12 cellular contexts compared by ENCODE assay signal in the genomic region with DNA sequence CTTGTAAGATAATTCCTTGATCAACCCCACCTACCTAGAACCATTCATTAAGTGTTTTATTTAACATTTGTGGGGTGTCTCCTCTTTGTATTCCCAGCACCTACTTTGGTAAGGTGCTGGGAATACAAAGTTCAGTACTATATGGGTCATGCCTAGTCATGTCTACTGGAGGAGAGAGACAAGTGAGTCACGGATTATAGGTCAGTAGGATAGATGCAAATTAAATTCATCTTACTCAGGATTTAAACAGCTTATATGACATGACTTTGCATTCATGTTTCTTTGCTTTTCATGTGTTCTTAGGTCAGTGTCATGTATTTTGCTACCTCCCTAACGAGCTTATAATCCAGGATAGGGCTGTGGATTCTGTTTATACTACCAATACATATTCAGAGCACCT. TPM values are rescaled to one million over a fixed set of nuclear protein-coding genes. Genes with fewer than 3 reads are reported as not detected.
A peak's percentile ranks its signal among the peaks of the same experiment; 100 is the strongest.
DNase-seq lines count a peak whose midpoint lies in the region; ATAC-seq, FAIRE-seq and TF ChIP-seq lines count a peak whose summit lies in the region.
"Had no signal": no experiment of that assay in that cellular context is flagged by ENCODE, and none has a peak within 500 bp of the region (broad histone marks: within the 10 kb centered on the region; RNA-seq: fewer than 3 reads in every experiment).

No MANE protein-coding gene starts in this region.

- no peaks in the 10 kb centered on the region for H3K9me2 ChIP-seq in Loucy (replicated peaks; ENCODE audit: low read depth, low read length)

- H3K4me3 ChIP-seq in A549 (no peak overlapping the region), Loucy (ENCODE audit: low read length, poor library complexity, severe bottlenecking) (no peak overlapping the region), mammary epithelial cell (replicated peaks in 1 of 3; ENCODE audit: insufficient read depth in 1 of 3, low read depth in 2 of 3, low read length in 3 of 3) (no peak overlapping the region), keratinocyte (ENCODE audit: control insufficient read depth in 2 of 3, extremely low read depth in 1 of 3, insufficient read depth in 2 of 3, low read depth in 1 of 3, low read length in 3 of 3) (peak overlapping the region in 2 of 3 experiments; percentile 22 to 45)

- H3K4me1 ChIP-seq in A549 (peaks cover 37% of the 10 kb centered on the region), Loucy (ENCODE audit: insufficient read depth, low read length, poor library complexity, severe bottlenecking) (peaks cover 13% of the 10 kb centered on the region), mammary epithelial cell (ENCODE audit: insufficient read depth, low read length) (peaks cover 44% of the 10 kb centered on the region), keratinocyte (ENCODE audit: control insufficient read depth, extremely low read depth, insufficient read depth, low read length) (peaks cover 32% of the 10 kb centered on the region)

- H4K20me1 ChIP-seq in Loucy (ENCODE audit: insufficient read depth, low read length, poor library complexity, severe bottlenecking) (peaks cover 4% of the 10 kb centered on the region), mammary epithelial cell (ENCODE audit: insufficient read depth, low read length) (no peaks in the 10 kb centered on the region), keratinocyte (ENCODE audit: control insufficient read depth, extremely low read depth, insufficient read depth, low read length) (no peaks in the 10 kb centered on the region)

- CTCF ChIA-PET in A549 (lab: Yijun Ruan, JAX), result interaction anchor here (1.1 to 4.3 kb wide), 6 partner anchors 8 to 288 kb away, joined by 3 to 33 read pairs (median 6); partner anchors contain the start of gene FADS2
- CTCF ChIA-PET in mammary epithelial cell (lab: Charles Lee; ENCODE audit: low non-redundant PET), result interaction anchor here (1.0 kb wide), 1 partner anchor 9 kb away, joined by 3 read pairs; no protein-coding TSS in a partner anchor

- 0 out of 2 replicates have a peak, but pooled peaks cover 9% of the 10 kb centered on the region for H3F3A ChIP-seq in Loucy (ENCODE audit: low read depth)

- peak overlapping the region; percentile 83 to 85 for H3K27ac ChIP-seq in A549
- peak overlapping the region; percentile 90 for H3K27ac ChIP-seq in mammary epithelial cell (ENCODE audit: insufficient read depth, low read depth, low read length)
- peak overlapping the region; percentile 86 for H3K27ac ChIP-seq in keratinocyte (ENCODE audit: control insufficient read depth, insufficient read depth, low read length)

- H3K36me3 ChIP-seq in Loucy (ENCODE audit: insufficient read depth, low read length) (peaks cover 3% of the 10 kb centered on the region; the same call in 1 of the 2 replicates), mammary epithelial cell (ENCODE audit: insufficient read depth, low read length) (no peaks in the 10 kb centered on the region), keratinocyte (ENCODE audit: control insufficient read depth in 2 of 2, extremely low read depth in 1 of 2, insufficient read depth in 2 of 2, low read length in 2 of 2) (no peaks in the 10 kb centered on the region)

- TF ChIP-seq CTCF in A549 (IDR thresholded peaks at IDR 0.05), result no peak
- no peak for TF ChIP-seq CTCF in Loucy (conservative IDR thresholded peaks at IDR 0.05; ENCODE audit: low read length)
- no peak for TF ChIP-seq CTCF in mammary epithelial cell (conservative IDR thresholded peaks at IDR 0.05 in 1 of 2, IDR thresholded peaks at IDR 0.05 in 1 of 2; ENCODE audit: extremely low read depth in 1 of 2, insufficient read depth in 1 of 2, low read depth in 1 of 2, low read length in 2 of 2)
- no peak for TF ChIP-seq CTCF in keratinocyte (optimal IDR thresholded peaks at IDR 0.05 in 1 of 3, IDR thresholded peaks at IDR 0.05 in 1 of 3, conservative IDR thresholded peaks at IDR 0.05 in 1 of 3; ENCODE audit: extremely low read depth in 1 of 3, insufficient read depth in 2 of 3, low read length in 3 of 3)

- 52% methylated on average over 2 of the region's 2 CpGs for WGBS in A549 (ENCODE audit: missing lambda C conversion rate)
- 0% methylated on average over 2 of the region's 2 CpGs for WGBS in mammary epithelial cell (ENCODE audit: low coverage, missing lambda C conversion rate)

- ATAC-seq in A549, result no peak
- ATAC-seq: stimulated activated naive CD8-positive, alpha-beta T cell treated with anti-CD3 and anti-CD28 coated beads, Interleukin-15, amount 100 ng/mL, for 72 hours had no signal

- H3K79me2 ChIP-seq in Loucy (ENCODE audit: insufficient read depth, low read length) (peaks cover 47% of the 10 kb centered on the region), mammary epithelial cell (ENCODE audit: insufficient read depth, low read length) (peaks cover 7% of the 10 kb centered on the region), keratinocyte (ENCODE audit: control insufficient read depth, insufficient read depth, low read length) (no peaks in the 10 kb centered on the region)

- peak overlapping the region; percentile 16 for H3K9ac ChIP-seq in Loucy (ENCODE audit: low read depth, low read length, poor library complexity, severe bottlenecking)
- peak overlapping the region; percentile 34 for H3K9ac ChIP-seq in mammary epithelial cell (ENCODE audit: insufficient read depth, low read length)
- peak overlapping the region; percentile 60 for H3K9ac ChIP-seq in keratinocyte (ENCODE audit: control insufficient read depth, extremely low read depth, insufficient read depth, low read length)

- FAIRE-seq in A549 (lab: Jason Lieb, UNC) (no peak), keratinocyte (lab: Jason Lieb, UNC) (peak; percentile 69), GM12892 (lab: Jason Lieb, UNC) (no peak)

- no peaks in the 10 kb centered on the region for H3K9me3 ChIP-seq in A549
- no peaks in the 10 kb centered on the region for H3K9me3 ChIP-seq in Loucy (ENCODE audit: insufficient read depth, low read depth, low read length)
- H3K9me3 ChIP-seq in mammary epithelial cell (replicated peaks; ENCODE audit: insufficient read depth, low read length), result no peaks in the 10 kb centered on the region
- H3K9me3 ChIP-seq in keratinocyte (ENCODE audit: control insufficient read depth, low read depth, low read length), result no peaks in the 10 kb centered on the region

- H3K27me3 ChIP-seq in Loucy (ENCODE audit: insufficient read depth, low read length, poor library complexity, severe bottlenecking), result peaks cover 14% of the 10 kb centered on the region
- H3K27me3 ChIP-seq in mammary epithelial cell (ENCODE audit: insufficient read depth, low read length), result no peaks in the 10 kb centered on the region
- H3K27me3 ChIP-seq in keratinocyte (ENCODE audit: control insufficient read depth, extremely low read depth, insufficient read depth, low read length), result no peaks in the 10 kb centered on the region

- TF ChIP-seq POLR2A in A549 (IDR thresholded peaks at IDR 0.05; ENCODE audit: low read length), result no peak
- TF ChIP-seq POLR2A in GM12892 (IDR thresholded peaks at IDR 0.05; ENCODE audit: low read depth, low read length), result no peak

- BruUV-seq in mammary epithelial cell (replicated peaks; lab: Mats Ljungman, UMichigan), result no TSS peak

- in situ Hi-C loops in mammary epithelial cell (cut with MboI; ENCODE audit: low sequenced_read_pairs in 2 of 2), result no loop called here

- TF ChIP-seq RAD21 in A549 (conservative IDR thresholded peaks at IDR 0.05 in 1 of 2, IDR thresholded peaks at IDR 0.05 in 1 of 2), result no peak

- peak; percentile 55 to 66 for DNase-seq in A549 (ENCODE audit: low read depth in 1 of 2, low spot score in 1 of 2)
- DNase-seq in mammary epithelial cell, result peak; percentile 88
- DNase-seq in keratinocyte (ENCODE audit: low read depth, low spot score), result no peak
- DNase-seq in D341Med (ENCODE audit: low spot score), result no peak
- no peak for DNase-seq in activated CD4-positive, alpha-beta T cell treated with anti-CD3 and anti-CD28 coated beads for 1 hour
- no peak for DNase-seq in ecto neural progenitor cell (ENCODE audit: low spot score)
- no peak for DNase-seq in GM12892 (ENCODE audit: insufficient read length)
- DNase-seq: activated CD8-positive, alpha-beta memory T cell treated with anti-CD3 and anti-CD28 coated beads for 24 hours; caudate nucleus; mesendoderm; stimulated activated naive CD8-positive, alpha-beta T cell treated with anti-CD3 and anti-CD28 coated beads, Interleukin-15, amount 100 ng/mL, for 72 hours had no signal

- dilution Hi-C loops in mammary epithelial cell (cut with HindIII; ENCODE audit: low sequenced_read_pairs) (no loop called here), keratinocyte (cut with MboI; ENCODE audit: extremely low pct_ligation_motif_present, low sequenced_read_pairs) (no loop called here)

- H2AFZ ChIP-seq in Loucy (ENCODE audit: low read length), result no peak overlapping the region
- H2AFZ ChIP-seq in mammary epithelial cell (ENCODE audit: low read depth, low read length), result peak overlapping the region; percentile 47
- no peak overlapping the region for H2AFZ ChIP-seq in keratinocyte (ENCODE audit: control insufficient read depth, low read length)

- intact Hi-C loops in mammary epithelial cell (cut with micrococcal nuclease), result no loop called here

- H3K4me2 ChIP-seq in A549, result peak overlapping the region; percentile 58
- H3K4me2 ChIP-seq in Loucy (ENCODE audit: low read depth, low read length, poor library complexity, severe bottlenecking), result no peak overlapping the region
- peak overlapping the region; percentile 69 for H3K4me2 ChIP-seq in mammary epithelial cell (ENCODE audit: insufficient read depth, low read depth, low read length)
- H3K4me2 ChIP-seq in keratinocyte (ENCODE audit: control insufficient read depth, extremely low read depth, insufficient read depth, low read depth, low read length), result peak overlapping the region; percentile 42

- no peaks in the 10 kb centered on the region for H3K9me1 ChIP-seq in keratinocyte (ENCODE audit: control insufficient read depth, extremely low read depth, insufficient read depth, low read length)

- POLR2A ChIA-PET in A549 (lab: Yijun Ruan, JAX), result no interaction called here

- TF ChIP-seq EP300 in A549 (IDR thresholded peaks at IDR 0.05), result no peak

RNA-seq across cellular contexts. Expression of gene FADS1, which starts 3.4 kb away (rescaled TPM):
- polyA plus RNA-seq in A549 (2011; rRNA removed) (163 and 175 TPM in 2 replicates), A549 (2017; fragmentation: RNase III; extraction: RNeasy Plus Mini Kit Qiagen cat#74134 plus additional on column Dnase treatment) (121 to 205 TPM (median 189 TPM) in 3 replicates), mammary epithelial cell (56.1 TPM), keratinocyte (19.0 to 34.0 TPM (median 32.0 TPM) in 3 replicates)
- 87.7 and 130 TPM in 2 replicates for polyA plus RNA-seq in A549 (2012; cell fraction: cytosol; rRNA removed)
- polyA plus RNA-seq in A549 (2012; cell fraction: nucleus; rRNA removed), result 112 and 123 TPM in 2 replicates
- 286 and 310 TPM in 2 replicates for polyA minus RNA-seq in A549 (2011; rRNA and poly(A)+ RNA removed)
- 10 to 100 TPM; 32.9 to 38.8 TPM for total RNA-seq in mammary epithelial cell
- polyA minus RNA-seq in mammary epithelial cell (31.0 TPM), keratinocyte (25.3 to 40.2 TPM (median 32.8 TPM) in 3 replicates)
- 1.1 TPM for polyA plus RNA-seq in keratinocyte (2011; ENCODE audit: low read depth)
- polyA plus RNA-seq in keratinocyte (2011; cell fraction: cytosol; rRNA removed), result 12.4 and 14.9 TPM in 2 replicates
- polyA plus RNA-seq in keratinocyte (2011; cell fraction: nucleus; rRNA removed), result 13.5 and 15.2 TPM in 2 replicates
- 1.1 and 21.8 TPM in 2 replicates for polyA plus RNA-seq in keratinocyte (2012; ENCODE audit: low replicate concordance)
- polyA minus RNA-seq in keratinocyte (2011; cell fraction: cytosol; rRNA and poly(A)+ RNA removed), result 24.4 TPM
- 14.0 and 19.5 TPM in 2 replicates for polyA minus RNA-seq in keratinocyte (2011; cell fraction: nucleus; rRNA and poly(A)+ RNA removed)
- polyA plus RNA-seq in GM12892 (2012; ENCODE audit: missing spikeins), result 17.8 TPM

RNA-seq across cellular contexts. Expression of gene FADS2, which starts 7.9 kb away (rescaled TPM):
- polyA plus RNA-seq in A549 (2011; rRNA removed) (215 and 278 TPM in 2 replicates), A549 (2017; fragmentation: RNase III; extraction: RNeasy Plus Mini Kit Qiagen cat#74134 plus additional on column Dnase treatment) (184 to 391 TPM (median 352 TPM) in 3 replicates), mammary epithelial cell (314 TPM), keratinocyte (175 to 319 TPM (median 196 TPM) in 3 replicates)
- polyA plus RNA-seq in A549 (2012; cell fraction: cytosol; rRNA removed), result 187 and 222 TPM in 2 replicates
- polyA plus RNA-seq in A549 (2012; cell fraction: nucleus; rRNA removed), result 358 and 370 TPM in 2 replicates
- polyA minus RNA-seq in A549 (2011; rRNA and poly(A)+ RNA removed), result 649 and 679 TPM in 2 replicates
- total RNA-seq in mammary epithelial cell, result 100 to 1,000 TPM in 1 of 2 donors, 10 to 100 TPM in 1; 70.7 to 222 TPM
- polyA minus RNA-seq in mammary epithelial cell (502 TPM), keratinocyte (429 to 676 TPM (median 455 TPM) in 3 replicates)
- 1.8 TPM for polyA plus RNA-seq in keratinocyte (2011; ENCODE audit: low read depth)
- 110 and 129 TPM in 2 replicates for polyA plus RNA-seq in keratinocyte (2011; cell fraction: cytosol; rRNA removed)
- polyA plus RNA-seq in keratinocyte (2011; cell fraction: nucleus; rRNA removed), result 233 and 240 TPM in 2 replicates
- polyA plus RNA-seq in keratinocyte (2012; ENCODE audit: low replicate concordance), result 5.2 and 239 TPM in 2 replicates
- polyA minus RNA-seq in keratinocyte (2011; cell fraction: cytosol; rRNA and poly(A)+ RNA removed), result 153 TPM
- 130 and 142 TPM in 2 replicates for polyA minus RNA-seq in keratinocyte (2011; cell fraction: nucleus; rRNA and poly(A)+ RNA removed)
- 82.0 TPM for polyA plus RNA-seq in GM12892 (2012; ENCODE audit: missing spikeins)

RNA-seq across cellular contexts. Expression of gene FEN1, which starts 27.5 kb away (rescaled TPM):
- polyA plus RNA-seq in A549 (2011; rRNA removed) (36.3 and 38.4 TPM in 2 replicates), A549 (2017; fragmentation: RNase III; extraction: RNeasy Plus Mini Kit Qiagen cat#74134 plus additional on column Dnase treatment) (99.7 to 105 TPM (median 104 TPM) in 3 replicates), mammary epithelial cell (65.0 TPM), keratinocyte (10.0 to 26.7 TPM (median 25.8 TPM) in 3 replicates)
- 65.4 and 69.1 TPM in 2 replicates for polyA plus RNA-seq in A549 (2012; cell fraction: cytosol; rRNA removed)
- polyA plus RNA-seq in A549 (2012; cell fraction: nucleus; rRNA removed), result 61.1 and 70.5 TPM in 2 replicates
- polyA minus RNA-seq in A549 (2011; rRNA and poly(A)+ RNA removed), result 38.6 and 47.2 TPM in 2 replicates
- total RNA-seq in mammary epithelial cell, result 10 to 100 TPM; 11.7 to 46.1 TPM
- polyA minus RNA-seq in mammary epithelial cell (96.1 TPM), keratinocyte (10.8 to 24.8 TPM (median 19.8 TPM) in 3 replicates)
- 7.0 TPM for polyA plus RNA-seq in keratinocyte (2011; ENCODE audit: low read depth)
- 8.0 and 9.4 TPM in 2 replicates for polyA plus RNA-seq in keratinocyte (2011; cell fraction: cytosol; rRNA removed)
- polyA plus RNA-seq in keratinocyte (2011; cell fraction: nucleus; rRNA removed), result 10.1 and 10.5 TPM in 2 replicates
- polyA plus RNA-seq in keratinocyte (2012; ENCODE audit: low replicate concordance), result 5.0 and 29.4 TPM in 2 replicates
- 8.6 TPM for polyA minus RNA-seq in keratinocyte (2011; cell fraction: cytosol; rRNA and poly(A)+ RNA removed)
- 8.4 and 9.7 TPM in 2 replicates for polyA minus RNA-seq in keratinocyte (2011; cell fraction: nucleus; rRNA and poly(A)+ RNA removed)
- polyA plus RNA-seq in GM12892 (2012; ENCODE audit: missing spikeins), result 76.2 TPM

RNA-seq across cellular contexts. Expression of gene TMEM258, which starts 27.8 kb away (rescaled TPM):
- polyA plus RNA-seq in A549 (2011; rRNA removed) (280 and 375 TPM in 2 replicates), A549 (2017; fragmentation: RNase III; extraction: RNeasy Plus Mini Kit Qiagen cat#74134 plus additional on column Dnase treatment) (232 to 262 TPM (median 257 TPM) in 3 replicates), mammary epithelial cell (202 TPM), keratinocyte (188 to 324 TPM (median 249 TPM) in 3 replicates)
- 374 and 375 TPM in 2 replicates for polyA plus RNA-seq in A549 (2012; cell fraction: cytosol; rRNA removed)
- 150 and 167 TPM in 2 replicates for polyA plus RNA-seq in A549 (2012; cell fraction: nucleus; rRNA removed)
- polyA minus RNA-seq in A549 (2011; rRNA and poly(A)+ RNA removed), result 117 and 178 TPM in 2 replicates
- 10 to 100 TPM; 48.2 to 99.7 TPM for total RNA-seq in mammary epithelial cell
- polyA minus RNA-seq in mammary epithelial cell (79.7 TPM), keratinocyte (95.2 to 174 TPM (median 118 TPM) in 3 replicates)
- 8.9 TPM for polyA plus RNA-seq in keratinocyte (2011; ENCODE audit: low read depth)
- polyA plus RNA-seq in keratinocyte (2011; cell fraction: cytosol; rRNA removed), result 175 and 222 TPM in 2 replicates
- polyA plus RNA-seq in keratinocyte (2011; cell fraction: nucleus; rRNA removed), result 55.4 and 64.3 TPM in 2 replicates
- 256 and 286 TPM in 2 replicates for polyA plus RNA-seq in keratinocyte (2012; ENCODE audit: low replicate concordance)
- polyA minus RNA-seq in keratinocyte (2011; cell fraction: cytosol; rRNA and poly(A)+ RNA removed), result 161 TPM
- polyA minus RNA-seq in keratinocyte (2011; cell fraction: nucleus; rRNA and poly(A)+ RNA removed), result 21.3 and 21.8 TPM in 2 replicates
- 285 TPM for polyA plus RNA-seq in GM12892 (2012; ENCODE audit: missing spikeins)

Comparison
In these comparisons a context has a peak if more than half of its experiments do, and no peak if none do; other contexts are left out.
1. DNase-seq: peak in A549 (2 of 2) and mammary epithelial cell (single experiment); none in keratinocyte (single experiment), D341Med (single experiment), activated CD4-positive, alpha-beta T cell treated with anti-CD3 and anti-CD28 coated beads for 1 hour (single experiment), ecto neural progenitor cell (single experiment) and GM12892 (single experiment).
2. H3K4me3 ChIP-seq: peak in keratinocyte (2 of 3); none in A549 (single experiment), Loucy (single experiment) and mammary epithelial cell (0 of 3).
3. Peak in every context shown above with its lines, with median percentiles within 50 percentile points of each other: H3K27ac ChIP-seq and H3K9ac ChIP-seq.